ENCODE assay signal across 11 cellular contexts in genomic region chr2:12606472-12607000, GRCh38.
A peak's percentile ranks its signal among the peaks of the same experiment; 100 is the strongest.
DNase-seq lines count a peak whose midpoint lies in the region; ATAC-seq and TF ChIP-seq lines count a peak whose summit lies in the region.
"Had no signal": no experiment of that assay in that cellular context is flagged by ENCODE, and none has a peak within 500 bp of the region (broad histone marks: within the 10 kb centered on the region; RNA-seq: fewer than 3 reads in every experiment).

No MANE protein-coding gene starts in this region.

- DNase-seq in Right ventricle myocardium inferior (ENCODE audit: missing footprints) = no peak
- no peak for DNase-seq in right atrium auricular region (ENCODE audit: low spot score)
- peak; percentile 20 for DNase-seq in amniotic stem cell (lab: John Stamatoyannopoulos, UW)
- peak in 2 of 3 donors; percentile 22 to 32 for DNase-seq in immature natural killer cell
- DNase-seq in NOMO-1 treated with dmso at 0.1 percent for 144 hours (lab: John Stamatoyannopoulos, UW; ENCODE audit: unreplicated experiment) = no peak
- no peak for DNase-seq in activated CD4-positive, alpha-beta memory T cell treated with anti-CD3 and anti-CD28 coated beads, Interleukin-2, amount 10 ng/mL, durations not matched to agents 7 days and 5 days
- DNase-seq in caudate nucleus (lab: John Stamatoyannopoulos, UW) = no peak
- DNase-seq: activated naive CD8-positive, alpha-beta T cell treated with anti-CD3 and anti-CD28 coated beads, Interleukin-2, amount 10 ng/mL, durations not matched to agents 7 days and 5 days had no signal

- peaks cover 0 to 4% (median 0%) of the 10 kb centered on the region in 3 donors for H3K36me3 Mint-ChIP-seq in immature natural killer cell
- no peaks in the 10 kb centered on the region for H3K36me3 Mint-ChIP-seq in activated CD4-positive, alpha-beta memory T cell treated with anti-CD3 and anti-CD28 coated beads, Interleukin-2, amount 10 ng/mL, durations not matched to agents 7 days and 5 days (ENCODE audit: low read depth)

- H3K27ac ChIP-seq in right atrium auricular region = no peak overlapping the region
- H3K27ac ChIP-seq in caudate nucleus (ENCODE audit: low read depth, low read length) = no peak overlapping the region
- H3K27ac ChIP-seq: BLaER1 had no signal

- no peak for TF ChIP-seq CTCF in right atrium auricular region (IDR thresholded peaks at IDR 0.05)

- POLR2A ChIA-PET in activated CD4-positive, alpha-beta memory T cell treated with anti-CD3 and anti-CD28 coated beads, Interleukin-2, amount 10 ng/mL, durations not matched to agents 7 days and 5 days (lab: Charles Lee) = no interaction called here

- no peaks in the 10 kb centered on the region for H3K27me3 ChIP-seq in right atrium auricular region
- H3K27me3 ChIP-seq: BLaER1 had no signal

- intact Hi-C loops in Right ventricle myocardium inferior (cut with DNase I) = no loop called here

- peak; percentile 59 for ATAC-seq in Right ventricle myocardium inferior
- ATAC-seq in GM21447 (IDR thresholded peaks at IDR 0.05; ENCODE audit: unreplicated experiment) = no peak
- ATAC-seq: activated CD4-positive, CD25-positive, alpha-beta regulatory T cell treated with anti-CD3 and anti-CD28 coated beads, Interleukin-2, amount 50 U/mL, for 24 hours had no signal

- no peak overlapping the region for H3K4me3 ChIP-seq in right atrium auricular region
- H3K4me3 ChIP-seq: BLaER1 had no signal

- no peak overlapping the region for H3K27ac Mint-ChIP-seq in immature natural killer cell
- H3K27ac Mint-ChIP-seq in activated CD4-positive, alpha-beta memory T cell treated with anti-CD3 and anti-CD28 coated beads, Interleukin-2, amount 10 ng/mL, durations not matched to agents 7 days and 5 days = no peak overlapping the region
- H3K27ac Mint-ChIP-seq: activated naive CD8-positive, alpha-beta T cell treated with anti-CD3 and anti-CD28 coated beads, Interleukin-2, amount 10 ng/mL, durations not matched to agents 7 days and 5 days had no signal

- CTCF ChIA-PET in activated CD4-positive, alpha-beta memory T cell treated with anti-CD3 and anti-CD28 coated beads, Interleukin-2, amount 10 ng/mL, durations not matched to agents 7 days and 5 days (lab: Charles Lee) = interaction anchor here (0.8 kb wide), 1 partner anchor 112 kb away, joined by 5 read pairs; no protein-coding TSS in a partner anchor

- H3K36me3 ChIP-seq in right atrium auricular region = no peaks in the 10 kb centered on the region
- H3K36me3 ChIP-seq: BLaER1 had no signal

- peaks cover 0 to 8% of the 10 kb centered on the region in 2 donors for H3K4me1 ChIP-seq in right atrium auricular region

- H3K9me3 ChIP-seq in right atrium auricular region = no peaks in the 10 kb centered on the region
- H3K9me3 ChIP-seq: BLaER1 had no signal

- peaks cover 0 to 5% (median 3%) of the 10 kb centered on the region in 3 donors for H3K27me3 Mint-ChIP-seq in immature natural killer cell (ENCODE audit: low read depth in 3 of 3)
- peaks cover 10% of the 10 kb centered on the region for H3K27me3 Mint-ChIP-seq in activated CD4-positive, alpha-beta memory T cell treated with anti-CD3 and anti-CD28 coated beads, Interleukin-2, amount 10 ng/mL, durations not matched to agents 7 days and 5 days
- H3K27me3 Mint-ChIP-seq: activated naive CD8-positive, alpha-beta T cell treated with anti-CD3 and anti-CD28 coated beads, Interleukin-2, amount 10 ng/mL, durations not matched to agents 7 days and 5 days had no signal

- peak overlapping the region in 2 of 5 donors; percentile 25 to 48 for H3K4me3 Mint-ChIP-seq in immature natural killer cell
- no peak overlapping the region for H3K4me3 Mint-ChIP-seq in activated CD4-positive, alpha-beta memory T cell treated with anti-CD3 and anti-CD28 coated beads, Interleukin-2, amount 10 ng/mL, durations not matched to agents 7 days and 5 days
- H3K4me3 Mint-ChIP-seq: activated naive CD8-positive, alpha-beta T cell treated with anti-CD3 and anti-CD28 coated beads, Interleukin-2, amount 10 ng/mL, durations not matched to agents 7 days and 5 days had no signal

- H3K4me1 Mint-ChIP-seq in immature natural killer cell = peaks cover 11 to 16% of the 10 kb centered on the region in 2 donors
- peaks cover 12% of the 10 kb centered on the region for H3K4me1 Mint-ChIP-seq in activated CD4-positive, alpha-beta memory T cell treated with anti-CD3 and anti-CD28 coated beads, Interleukin-2, amount 10 ng/mL, durations not matched to agents 7 days and 5 days

- no peaks in the 10 kb centered on the region for H3K9me3 Mint-ChIP-seq in immature natural killer cell
- no peaks in the 10 kb centered on the region for H3K9me3 Mint-ChIP-seq in activated CD4-positive, alpha-beta memory T cell treated with anti-CD3 and anti-CD28 coated beads, Interleukin-2, amount 10 ng/mL, durations not matched to agents 7 days and 5 days

Comparison
In these comparisons a context has a peak if more than half of its experiments do, and no peak if none do; other contexts are left out.
1. DNase-seq: peak in amniotic stem cell (single experiment) and immature natural killer cell (2 of 3); none in Right ventricle myocardium inferior (single experiment), right atrium auricular region (single experiment), NOMO-1 treated with dmso at 0.1 percent for 144 hours (single experiment), activated CD4-positive, alpha-beta memory T cell treated with anti-CD3 and anti-CD28 coated beads, Interleukin-2, amount 10 ng/mL, durations not matched to agents 7 days and 5 days (single experiment) and caudate nucleus (0 of 61).